Comparison of ENCODE assay signal across 29 cellular contexts in genomic region chr2:42191285-42192009, GRCh38. TPM values are rescaled to one million over a fixed set of nuclear protein-coding genes. Genes with fewer than 3 reads are reported as not detected.
DNase-seq lines count a peak whose midpoint lies in the region; ATAC-seq, FAIRE-seq and TF ChIP-seq lines count a peak whose summit lies in the region.
"Had no signal": no experiment of that assay in that cellular context is flagged by ENCODE, and none has a peak within 500 bp of the region (broad histone marks: within the 10 kb centered on the region; RNA-seq: fewer than 3 reads in every experiment).

No MANE protein-coding gene starts in this region.

- no peaks in the 10 kb centered on the region for H3K9me3 ChIP-seq in CD8-positive, alpha-beta memory T cell (ENCODE audit: low read length)
- H3K9me3 ChIP-seq in duodenal mucosa (ENCODE audit: control insufficient read depth in 1 of 2, low read length in 2 of 2) (no peaks in the 10 kb centered on the region), pancreas (no peaks in the 10 kb centered on the region)
- H3K9me3 ChIP-seq: esophagus squamous epithelium, SJCRH30, tibial nerve had no signal

- 32 to 34% methylated on average over 10 of the region's 10 CpGs for WGBS in pancreas, 2 donors

- H3K36me3 Mint-ChIP-seq in CD8-positive, alpha-beta memory T cell, result peaks cover 0 to 35% (median 3%) of the 10 kb centered on the region in 3 donors

- H3K27ac Mint-ChIP-seq in CD8-positive, alpha-beta memory T cell, result peak overlapping the region in 7 of 8 donors; percentile 0 to 76 (median 58)
- H3K27ac Mint-ChIP-seq: stimulated activated naive CD8-positive, alpha-beta T cell treated with anti-CD3 and anti-CD28 coated beads, Interleukin-15, Interleukin-2, amounts not matched to agents 100 ng/mL and 50 ng/mL, for 24 hours had no signal

- POLR2A ChIA-PET in CD8-positive, alpha-beta memory T cell (lab: Charles Lee), result no interaction called here

- no peak for TF ChIP-seq CTCF in KMS-11 (conservative IDR thresholded peaks at IDR 0.05; ENCODE audit: low read depth, low read length)
- no peak for TF ChIP-seq CTCF in pancreas (IDR thresholded peaks at IDR 0.05)

- H3K27ac ChIP-seq in CD8-positive, alpha-beta memory T cell (ENCODE audit: low read depth, low read length), result no peak overlapping the region
- peak overlapping the region; percentile 52; the same call in 1 of the 2 replicates for H3K27ac ChIP-seq in KMS-11
- H3K27ac ChIP-seq in duodenal mucosa (ENCODE audit: low read depth, low read length), result peak overlapping the region; percentile 42
- H3K27ac ChIP-seq in pancreas, result peak overlapping the region in 2 of 4 donors; percentile 30 to 60
- H3K27ac ChIP-seq: esophagus squamous epithelium, PC-9, SJCRH30, tibial nerve had no signal

- intact Hi-C loops in pancreas (cut with DNase I), result loop anchor here in 2 of 3 donors (10.0 kb wide), 1 partner anchor 97 kb away; no protein-coding TSS in a partner anchor

- no peak for DNase-seq in CD8-positive, alpha-beta memory T cell
- DNase-seq in pancreas (no peak), T-helper 2 cell (no peak)
- no peak for DNase-seq in stimulated activated CD4-positive, alpha-beta T cell treated with anti-CD3 and anti-CD28 coated beads, Interleukin-4, amount 100 ng/mL, for 1 hour
- no peak for DNase-seq in stimulated activated CD4-positive, alpha-beta T cell treated with anti-CD3 and anti-CD28 coated beads, Interleukin-2, amount 100 ng/mL, for 24 hours
- DNase-seq: activated CD8-positive, alpha-beta memory T cell treated with anti-CD3 and anti-CD28 coated beads, Interleukin-2, amount 10 ng/mL, durations not matched to agents 7 days and 5 days; activated gamma-delta T cell; AML-193; anterior cingulate cortex; cerebellar nuclear complex; effector CD8-positive, alpha-beta T cell; esophagus squamous epithelium; GF-D8; left ventricle myocardium superior; MM.1S; NCI-H1694; NCI-H226; NCI-H82; occipital lobe; PC-9; right cardiac atrium; SJCRH30 had no signal

- peaks cover 50% of the 10 kb centered on the region for H3K4me1 ChIP-seq in CD8-positive, alpha-beta memory T cell (ENCODE audit: insufficient read depth, low read length)
- H3K4me1 ChIP-seq in KMS-11 (ENCODE audit: low read depth, poor library complexity, severe bottlenecking), result peaks cover 87% of the 10 kb centered on the region
- peaks cover 29 to 55% of the 10 kb centered on the region in 2 donors for H3K4me1 ChIP-seq in duodenal mucosa (ENCODE audit: control insufficient read depth in 1 of 2, insufficient read depth in 2 of 2, low read length in 2 of 2)
- peaks cover 40 to 73% (median 46%) of the 10 kb centered on the region in 3 donors for H3K4me1 ChIP-seq in pancreas

- H3K9ac ChIP-seq in KMS-11 (no peak overlapping the region), duodenal mucosa (ENCODE audit: low read depth in 1 of 2, low read length in 2 of 2) (no peak overlapping the region)

- H3K36me3 ChIP-seq in CD8-positive, alpha-beta memory T cell (ENCODE audit: insufficient read depth, low read length), result no peaks in the 10 kb centered on the region
- H3K36me3 ChIP-seq in KMS-11 (ENCODE audit: insufficient read depth), result no peaks in the 10 kb centered on the region
- no peaks in the 10 kb centered on the region for H3K36me3 ChIP-seq in duodenal mucosa (ENCODE audit: control insufficient read depth in 1 of 2, insufficient read depth in 2 of 2, low read length in 2 of 2)
- H3K36me3 ChIP-seq in pancreas, result no peaks in the 10 kb centered on the region
- H3K36me3 ChIP-seq: esophagus squamous epithelium, tibial nerve had no signal

- peaks cover 67 to 96% (median 86%) of the 10 kb centered on the region in 3 donors for H3K4me1 Mint-ChIP-seq in CD8-positive, alpha-beta memory T cell

- H3K4me3 ChIP-seq in CD8-positive, alpha-beta memory T cell (ENCODE audit: low read length), result no peak overlapping the region
- no peak overlapping the region for H3K4me3 ChIP-seq in KMS-11 (IDR thresholded peaks at IDR 0.05; ENCODE audit: insufficient read depth, low read depth, low read length)
- no peak overlapping the region for H3K4me3 ChIP-seq in duodenal mucosa (ENCODE audit: low read depth in 1 of 2, low read length in 2 of 2)
- no peak overlapping the region for H3K4me3 ChIP-seq in pancreas
- H3K4me3 ChIP-seq: esophagus squamous epithelium, PC-9, SJCRH30, tibial nerve had no signal

- H2AFZ ChIP-seq in KMS-11 (ENCODE audit: low read depth), result no peak overlapping the region
- H2AFZ ChIP-seq: PC-9 had no signal

- no peak for FAIRE-seq in pancreas (lab: Jason Lieb, UNC)
- FAIRE-seq: GM12892, H54, HTR-8/SVneo had no signal

- H4K20me1 ChIP-seq in KMS-11 (ENCODE audit: insufficient read depth), result peaks cover 29% of the 10 kb centered on the region; the same call in 1 of the 2 replicates

- peak; percentile 42 to 67 (median 62) for ATAC-seq in pancreas
- ATAC-seq: activated CD8-positive, alpha-beta memory T cell treated with anti-CD3 and anti-CD28 coated beads, Interleukin-2, amount 10 ng/mL, durations not matched to agents 7 days and 5 days; left ventricle myocardium superior; right cardiac atrium had no signal

- CTCF ChIA-PET in CD8-positive, alpha-beta memory T cell (lab: Charles Lee), result interaction anchor here (1.1 kb wide), 1 partner anchor 95 kb away, joined by 3 read pairs; no protein-coding TSS in a partner anchor

- no peaks in the 10 kb centered on the region for H3K27me3 ChIP-seq in CD8-positive, alpha-beta memory T cell (ENCODE audit: insufficient read depth, low read length, poor library complexity, severe bottlenecking)
- H3K27me3 ChIP-seq in KMS-11 (ENCODE audit: insufficient read depth, low read depth), result no peaks in the 10 kb centered on the region
- H3K27me3 ChIP-seq in duodenal mucosa (ENCODE audit: control insufficient read depth in 1 of 2, insufficient read depth in 2 of 2, low read length in 2 of 2), result no peaks in the 10 kb centered on the region
- no peaks in the 10 kb centered on the region for H3K27me3 ChIP-seq in pancreas
- H3K27me3 ChIP-seq: esophagus squamous epithelium, SJCRH30, tibial nerve had no signal

- H3K9me3 Mint-ChIP-seq in CD8-positive, alpha-beta memory T cell, result no peaks in the 10 kb centered on the region
- H3K9me3 Mint-ChIP-seq: stimulated activated naive CD8-positive, alpha-beta T cell treated with anti-CD3 and anti-CD28 coated beads, Interleukin-15, Interleukin-2, amounts not matched to agents 100 ng/mL and 50 ng/mL, for 24 hours had no signal

- peak overlapping the region; percentile 76; the same call in 1 of the 2 replicates for H3K4me2 ChIP-seq in KMS-11
- H3K4me2 ChIP-seq: PC-9 had no signal

- H3K79me2 ChIP-seq in KMS-11 (ENCODE audit: insufficient read depth, low read depth), result peaks cover 96% of the 10 kb centered on the region

- H3K27me3 Mint-ChIP-seq in CD8-positive, alpha-beta memory T cell, result no peaks in the 10 kb centered on the region
- H3K27me3 Mint-ChIP-seq: activated CD8-positive, alpha-beta memory T cell treated with anti-CD3 and anti-CD28 coated beads, Interleukin-2, amount 10 ng/mL, durations not matched to agents 7 days and 5 days; stimulated activated naive CD8-positive, alpha-beta T cell treated with anti-CD3 and anti-CD28 coated beads, Interleukin-15, Interleukin-2, amounts not matched to agents 100 ng/mL and 50 ng/mL, for 24 hours had no signal

- peak overlapping the region in 5 of 7 donors; percentile 10 to 56 (median 42) for H3K4me3 Mint-ChIP-seq in CD8-positive, alpha-beta memory T cell
- H3K4me3 Mint-ChIP-seq: activated CD8-positive, alpha-beta memory T cell treated with anti-CD3 and anti-CD28 coated beads, Interleukin-2, amount 10 ng/mL, durations not matched to agents 7 days and 5 days; stimulated activated naive CD8-positive, alpha-beta T cell treated with anti-CD3 and anti-CD28 coated beads, Interleukin-15, Interleukin-2, amounts not matched to agents 100 ng/mL and 50 ng/mL, for 24 hours had no signal

RNA-seq across cellular contexts. Expression of gene EML4, which starts 22.3 kb away (rescaled TPM):
- 10 to 100 TPM; 58.0 to 61.5 TPM for total RNA-seq in CD8-positive, alpha-beta memory T cell
- polyA plus RNA-seq in CD8-positive, alpha-beta memory T cell, result 70.8 TPM
- 10 to 100 TPM; 29.9 to 44.0 (median 36.0) TPM for total RNA-seq in pancreas
- polyA plus RNA-seq in pancreas, result 10 to 100 TPM; 12.5 to 21.3 TPM
